ENCODE assay signal across 25 cellular contexts in the genomic region with DNA sequence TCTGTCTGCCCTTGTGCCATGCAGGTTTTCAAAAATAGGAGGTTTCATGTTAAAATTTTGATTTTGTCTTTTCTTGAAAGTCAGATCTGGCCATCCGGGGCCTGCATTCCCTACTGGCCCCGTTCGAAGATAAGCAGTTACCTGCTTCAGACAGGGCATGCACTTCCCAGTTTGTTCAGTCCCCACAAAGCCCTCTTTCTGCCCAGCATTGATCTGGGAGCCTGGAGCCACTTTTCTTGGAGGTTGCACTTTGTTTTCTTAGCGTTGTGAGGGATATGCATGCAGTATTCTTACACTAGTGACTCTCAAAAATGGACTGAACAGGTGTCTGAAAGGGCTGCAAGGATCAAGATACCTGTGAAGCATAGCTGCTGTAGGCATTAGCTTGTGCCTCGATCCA. TPM values are rescaled to one million over a fixed set of nuclear protein-coding genes. Genes with fewer than 3 reads are reported as not detected.
"Had no signal": no experiment of that assay in that cellular context is flagged by ENCODE, and none has a peak within 500 bp of the region (broad histone marks: within the 10 kb centered on the region; RNA-seq: fewer than 3 reads in every experiment).

No MANE protein-coding gene starts in this region.

- H3K9me3 Mint-ChIP-seq: IgD-negative memory B cell had no signal

- ATAC-seq: PC-3 had no signal

- H3K9me3 ChIP-seq: Peyer's patch, SJSA1 had no signal

- H3K4me3 Mint-ChIP-seq: IgD-negative memory B cell had no signal

- H3K4me3 ChIP-seq: K562, Peyer's patch, SJSA1, SK-N-MC had no signal

- H3K4me1 ChIP-seq: Peyer's patch had no signal

- H3K27ac Mint-ChIP-seq: IgD-negative memory B cell had no signal

- H3K27me3 ChIP-seq: Peyer's patch, SJSA1 had no signal

- H3K27me3 Mint-ChIP-seq: IgD-negative memory B cell had no signal

- DNase-seq: Kasumi-1; MM.1S; NCI-H1092 treated with DMSO at 0.1 percent for 48 hours; NCI-H1436; NCI-H187; NCI-H2029; NCI-H2081 treated with DMSO at 0.1 percent for 48 hours; NCI-H2171; NCI-H226; NCI-H446; NCI-H510A; NCI-H524 treated with DMSO at 0.1 percent for 48 hours; NCI-H69; NCI-H774; NK-92 treated with Interleukin-12 subunit alpha and Interleukin-12 subunit beta, amount 100 ng/mL, for 24 hours; PC-3; Peyer's patch; Right ventricle myocardium superior; SIG-M5 had no signal

- H3K27ac ChIP-seq: HL-60, KMS-11, Peyer's patch, SJSA1, SK-N-MC had no signal

RNA-seq across cellular contexts. Expression of gene PPM1J, which starts 29.2 kb away (rescaled TPM):
- total RNA-seq: SJSA1 had no signal
